11 cellular contexts compared by ENCODE assay signal in the genomic region with DNA sequence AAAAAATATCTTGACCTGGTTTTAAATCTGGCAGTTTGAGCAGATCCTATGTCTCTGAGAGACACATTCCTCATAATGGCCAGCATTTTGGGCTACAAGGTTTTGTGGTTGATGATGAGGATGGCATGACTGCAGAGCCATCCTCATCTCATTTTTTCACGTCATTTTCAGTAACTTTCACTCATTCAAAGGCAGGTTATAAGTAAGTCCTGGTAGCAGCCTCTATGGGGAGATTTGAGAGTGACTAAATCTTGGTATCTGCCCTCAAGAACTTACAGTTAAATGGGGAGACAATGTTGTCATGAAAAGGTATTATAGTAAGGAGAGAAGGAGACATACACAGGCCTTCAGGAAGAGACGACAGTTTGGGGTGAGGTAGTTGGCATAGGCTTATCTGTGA. TPM values are rescaled to one million over a fixed set of nuclear protein-coding genes. Genes with fewer than 3 reads are reported as not detected.
DNase-seq lines count a peak whose midpoint lies in the region; ATAC-seq and TF ChIP-seq lines count a peak whose summit lies in the region.
"Had no signal": no experiment of that assay in that cellular context is flagged by ENCODE, and none has a peak within 500 bp of the region (broad histone marks: within the 10 kb centered on the region; RNA-seq: fewer than 3 reads in every experiment).

No MANE protein-coding gene starts in this region.

- peak overlapping the region; percentile 75 for H3K4me3 Mint-ChIP-seq in memory B cell

- no peaks in the 10 kb centered on the region for H3K9me3 ChIP-seq in gastrocnemius medialis

- TF ChIP-seq CTCF in gastrocnemius medialis (IDR thresholded peaks at IDR 0.05 in 4 of 5, conservative IDR thresholded peaks at IDR 0.05 in 1 of 5): no peak

- in situ Hi-C loops in gastrocnemius medialis (cut with MboI; ENCODE audit: low sequenced_read_pairs in 4 of 4): no loop called here

- H3K9me3 Mint-ChIP-seq in memory B cell: no peaks in the 10 kb centered on the region

- peaks cover 41% of the 10 kb centered on the region for H3K4me1 Mint-ChIP-seq in memory B cell

- H3K27ac Mint-ChIP-seq in memory B cell: peak overlapping the region; percentile 94

- H3K27me3 ChIP-seq in gastrocnemius medialis: no peaks in the 10 kb centered on the region

- no peaks in the 10 kb centered on the region for H3K4me1 ChIP-seq in gastrocnemius medialis

- peaks cover 2% of the 10 kb centered on the region for H3K36me3 Mint-ChIP-seq in memory B cell

- H3K27me3 Mint-ChIP-seq in memory B cell: no peaks in the 10 kb centered on the region

- TF ChIP-seq POLR2A in gastrocnemius medialis (IDR thresholded peaks at IDR 0.05): no peak

- ATAC-seq in GM19025 (IDR thresholded peaks at IDR 0.05; ENCODE audit: low read depth, unreplicated experiment) (peak; percentile 10), GM21723 (IDR thresholded peaks at IDR 0.05; ENCODE audit: unreplicated experiment) (peak; percentile 18), HG03460 (IDR thresholded peaks at IDR 0.05; ENCODE audit: unreplicated experiment) (peak; percentile 12), memory B cell (ENCODE audit: low read depth) (peak; percentile 12), gastrocnemius medialis (no peak)
- ATAC-seq: PC-3 had no signal

- H3K4me3 ChIP-seq in gastrocnemius medialis: no peak overlapping the region

- intact Hi-C loops in gastrocnemius medialis (cut with DNase I; ENCODE audit: low total_unique reads): no loop called here

- H3K27ac ChIP-seq in gastrocnemius medialis: no peak overlapping the region

- no peaks in the 10 kb centered on the region for H3K36me3 ChIP-seq in gastrocnemius medialis

- DNase-seq in memory B cell (ENCODE audit: low spot score in 2 of 2): no peak
- DNase-seq in gastrocnemius medialis: no peak
- no peak for DNase-seq in UCSD-AML1 (lab: John Stamatoyannopoulos, UW; ENCODE audit: unreplicated experiment)
- no peak for DNase-seq in foreskin melanocyte
- DNase-seq: amygdala, DMS79, NCI-H1417, PC-3 had no signal

RNA-seq across cellular contexts. Expression of a gene that starts 14.5 kb away (rescaled TPM):
- not detected for total RNA-seq in gastrocnemius medialis
- total RNA-seq: PC-3 had no signal

Comparison
In these comparisons a context has a peak if more than half of its experiments do, and no peak if none do; other contexts are left out.
1. ATAC-seq: peak in GM19025 (single experiment), GM21723 (single experiment), HG03460 (single experiment) and memory B cell (single experiment); none in gastrocnemius medialis (0 of 2).